In genomic region chr1:168567568-168567967, GRCh38 we compare ENCODE assay signal across 27 cellular contexts. TPM values are rescaled to one million over a fixed set of nuclear protein-coding genes. Genes with fewer than 3 reads are reported as not detected.
A peak's percentile ranks its signal among the peaks of the same experiment; 100 is the strongest.
DNase-seq lines count a peak whose midpoint lies in the region; ATAC-seq, FAIRE-seq and TF ChIP-seq lines count a peak whose summit lies in the region.
"Had no signal": no experiment of that assay in that cellular context is flagged by ENCODE, and none has a peak within 500 bp of the region (broad histone marks: within the 10 kb centered on the region; RNA-seq: fewer than 3 reads in every experiment).

No MANE protein-coding gene starts in this region.

- SMC1A ChIA-PET in GM12878 (lab: Charles Lee; ENCODE audit: uncharacterized antibody, unreplicated experiment), result interaction anchor here (0.7 to 6.0 kb wide), 8 partner anchors 8 to 128 kb away, joined by 3 to 46 read pairs (median 3); no protein-coding TSS in a partner anchor

- H3K9me3 ChIP-seq in BLaER1 treated with 17β-estradiol and CSF1 and Interleukin-3, amounts not matched to agents 10 nM and 100 nM (replicated peaks in 1 of 11), result no peaks in the 10 kb centered on the region
- H3K9me3 ChIP-seq in GM12878 (replicated peaks; ENCODE audit: control insufficient read depth, insufficient read depth, low read length), result no peaks in the 10 kb centered on the region
- H3K9me3 ChIP-seq: A549 had no signal

- TF ChIP-seq RAD21 in GM12878 (IDR thresholded peaks at IDR 0.05; ENCODE audit: insufficient read depth, low read depth, low read length), result no peak

- FAIRE-seq in GM12878 (lab: Jason Lieb, UNC), result no peak
- FAIRE-seq: A549, GM12891 had no signal

- no peak for TF ChIP-seq POLR2A in GM12878 (IDR thresholded peaks at IDR 0.05; ENCODE audit: low read depth, low read length)

- POLR2A ChIA-PET in GM12878 (lab: Charles Lee), result interaction anchor here (0.7 kb wide), 1 partner anchor 42 kb away, joined by 3 read pairs; no protein-coding TSS in a partner anchor

- intact Hi-C loops in GM12878 (cut with micrococcal nuclease; ENCODE audit: unreplicated experiment), result no loop called here

- BruUV-seq in GM12878 (replicated peaks; lab: Mats Ljungman, UMichigan), result no TSS peak

- ATAC-seq in GM12878 (no peak), HG02571 (IDR thresholded peaks at IDR 0.05; ENCODE audit: unreplicated experiment) (no peak)
- ATAC-seq: A549 had no signal

- CTCF ChIA-PET in GM12878 (lab: Yijun Ruan, JAX), result interaction anchor here (0.9 to 2.1 kb wide), 4 partner anchors 13 to 225 kb away, joined by 3 to 6 read pairs (median 4); no protein-coding TSS in a partner anchor

- no peaks in the 10 kb centered on the region for H3K79me2 ChIP-seq in GM12878 (ENCODE audit: control insufficient read depth, insufficient read depth, low read length)

- H3K9ac ChIP-seq in BLaER1 treated with 17β-estradiol and CSF1 and Interleukin-3, amounts not matched to agents 10 nM and 100 nM, result no peak overlapping the region
- H3K9ac ChIP-seq in GM12878 (ENCODE audit: control insufficient read depth, insufficient read depth, low read length), result no peak overlapping the region

- RAD21 ChIA-PET in GM12878 (lab: Charles Lee; ENCODE audit: unreplicated experiment), result interaction anchor here (1.0 to 1.2 kb wide), 2 partner anchors 10 to 15 kb away, joined by 3 to 4 read pairs; no protein-coding TSS in a partner anchor

- peak overlapping the region in 6 of 11 experiments; percentile 2 to 58 (median 40); a peak in 6 of 22 replicates for H3K4me2 ChIP-seq in BLaER1 treated with 17β-estradiol and CSF1 and Interleukin-3, amounts not matched to agents 10 nM and 100 nM
- no peak overlapping the region for H3K4me2 ChIP-seq in GM12878 (ENCODE audit: control insufficient read depth, insufficient read depth)
- H3K4me2 ChIP-seq: A549 had no signal

- DNase-seq in NCI-H82 (lab: John Stamatoyannopoulos, UW) (peak; percentile 15), NCI-H82 treated with DMSO at 0.1 percent for 48 hours (lab: John Stamatoyannopoulos, UW; ENCODE audit: unreplicated experiment) (no peak), GM12878 (ENCODE audit: low read depth, low spot score) (no peak), hypothalamus (lab: John Stamatoyannopoulos, UW) (no peak)
- DNase-seq: C1 segment of cervical spinal cord; CD4-positive, alpha-beta memory T cell; CD4-positive, CD25-positive, alpha-beta regulatory T cell; CD8-positive, alpha-beta memory T cell; COR-L47; DMS 273 treated with DMSO at 0.1 percent for 48 hours; DMS153; DMS53; DMS79; DND-41; EL; GDM1 had no signal

- H2AFZ ChIP-seq in GM12878 (ENCODE audit: control insufficient read depth, low read depth, low read length), result no peak overlapping the region

- H4K20me1 ChIP-seq in BLaER1 treated with 17β-estradiol and CSF1 and Interleukin-3, amounts not matched to agents 10 nM and 100 nM, result no peaks in the 10 kb centered on the region
- no peaks in the 10 kb centered on the region for H4K20me1 ChIP-seq in GM12878 (ENCODE audit: control insufficient read depth, insufficient read depth)

- H3K36me3 ChIP-seq in BLaER1 treated with 17β-estradiol and CSF1 and Interleukin-3, amounts not matched to agents 10 nM and 100 nM, result no peaks in the 10 kb centered on the region
- H3K36me3 ChIP-seq in GM12878 (ENCODE audit: control insufficient read depth in 2 of 2, insufficient read depth in 2 of 2, low read length in 1 of 2), result no peaks in the 10 kb centered on the region

- H3K4me1 ChIP-seq in BLaER1 treated with 17β-estradiol and CSF1 and Interleukin-3, amounts not matched to agents 10 nM and 100 nM, result peaks cover 0 to 13% (median 3%) of the 10 kb centered on the region in 10 experiments; a peak in 9 of 20 replicates
- H3K4me1 ChIP-seq in GM12878 (ENCODE audit: control insufficient read depth, insufficient read depth, low read length), result no peaks in the 10 kb centered on the region
- H3K4me1 ChIP-seq: A549 had no signal

- no peak overlapping the region for H3K4me3 ChIP-seq in BLaER1 treated with 17β-estradiol and CSF1 and Interleukin-3, amounts not matched to agents 10 nM and 100 nM
- H3K4me3 ChIP-seq in GM12878, result no peak overlapping the region
- H3K4me3 ChIP-seq: A549 had no signal

- TF ChIP-seq EP300 in GM12878 (IDR thresholded peaks at IDR 0.05; ENCODE audit: borderline replicate concordance in 1 of 2, control insufficient read depth in 1 of 2, low read depth in 2 of 2, low read length in 2 of 2), result no peak

- no peaks in the 10 kb centered on the region for H3K27me3 ChIP-seq in BLaER1 treated with 17β-estradiol and CSF1 and Interleukin-3, amounts not matched to agents 10 nM and 100 nM
- H3K27me3 ChIP-seq in GM12878 (replicated peaks in 1 of 2; ENCODE audit: control insufficient read depth in 2 of 2, insufficient read depth in 2 of 2, low read length in 1 of 2), result peaks cover 0 to 2% of the 10 kb centered on the region in 2 experiments; a peak in 1 of 4 replicates

- 53% methylated on average over 3 of the region's 3 CpGs for WGBS in GM12878 (ENCODE audit: insufficient coverage, insufficient replicate concordance, low lambda C conversion rate, missing lambda C conversion rate)

- H3K27ac ChIP-seq in BLaER1 treated with 17β-estradiol and CSF1 and Interleukin-3, amounts not matched to agents 10 nM and 100 nM, result no peak overlapping the region
- no peak overlapping the region for H3K27ac ChIP-seq in GM12878 (ENCODE audit: control insufficient read depth, insufficient read depth)
- H3K27ac ChIP-seq: 22Rv1, A549 had no signal

- in situ Hi-C loops in GM12878 (cut with MboI), result loop anchor here (5.0 kb wide), 1 partner anchor 125 kb away; no protein-coding TSS in a partner anchor

- no peak for TF ChIP-seq CTCF in GM12878 (IDR thresholded peaks at IDR 0.05 in 2 of 3, conservative IDR thresholded peaks at IDR 0.05 in 1 of 3; ENCODE audit: control insufficient read depth in 2 of 3, extremely low read depth in 1 of 3, insufficient read depth in 1 of 3, low read depth in 3 of 3, low read length in 3 of 3)

TF ChIP-seq in GM12878, 131 proteins besides CTCF, POLR2A, EP300 and RAD21 (continues in another document):
- no peak for TF ChIP-seq HDAC2 (IDR thresholded peaks at IDR 0.05)

RNA-seq across cellular contexts. Expression of gene XCL1, which starts 8.8 kb away (rescaled TPM):
- 7.6 and 11.2 TPM in 2 replicates for total RNA-seq in GM12878 (2013; cell fraction: nucleolus; rRNA removed)
- 9.5 and 10.1 TPM in 2 replicates for total RNA-seq in GM12878 (2014; rRNA removed)
- 11.8 and 12.4 TPM in 2 replicates for total RNA-seq in GM12878 (2014; rRNA removed; fragmentation: Illumina TruSeq; extraction: Trizol)
- total RNA-seq in GM12878 (2021), result 8.8 and 10.4 TPM in 2 replicates
- polyA plus RNA-seq in GM12878 (2011; ENCODE audit: low read depth), result 1.3 TPM
- 1,155 and 1,222 TPM in 2 replicates for polyA plus RNA-seq in GM12878 (2011; rRNA removed)
- polyA plus RNA-seq in GM12878 (2011; cell fraction: cytosol; rRNA removed), result 732 and 1,038 TPM in 2 replicates
- 231 and 418 TPM in 2 replicates for polyA plus RNA-seq in GM12878 (2011; cell fraction: nucleus; rRNA removed)
- polyA plus RNA-seq in GM12878 (2012), result 0.23 and 1.2 TPM in 2 replicates
- 11.1 and 13.0 TPM in 2 replicates for polyA plus RNA-seq in GM12878 (2014; fragmentation: Illumina TruSeq; extraction: Trizol)
- polyA plus RNA-seq in GM12878 (2014; fragmentation: Nextera tagmentation; extraction: Ambion mirVana), result 10 to 100 TPM; 13.7 to 17.5 TPM
- 12.1 and 12.9 TPM in 2 replicates for polyA plus RNA-seq in GM12878 (2014; rRNA removed)
- 1 to 10 TPM in 1 of 2 experiments, under 1 TPM in 1; 0.68 to 1.4 TPM for polyA plus RNA-seq in GM12878 (2016; fragmentation: Nextera tagmentation; extraction: Ambion mirVana)
- 403 and 417 TPM in 2 replicates for polyA minus RNA-seq in GM12878 (2011; rRNA and poly(A)+ RNA removed)
- polyA minus RNA-seq in GM12878 (2011; cell fraction: cytosol; rRNA and poly(A)+ RNA removed), result 188 and 226 TPM in 2 replicates
- 86.6 and 106 TPM in 2 replicates for polyA minus RNA-seq in GM12878 (2011; cell fraction: nucleus; rRNA and poly(A)+ RNA removed)
- total RNA-seq: A172; B cell; CD4-positive, CD25-positive, alpha-beta regulatory T cell; Daoy; G401 had no signal
- polyA plus RNA-seq: A549; BJ; CD14-positive monocyte; CD4-positive, CD25-positive, alpha-beta regulatory T cell had no signal

RNA-seq across cellular contexts. Expression of gene XCL2, which starts 23.8 kb away (rescaled TPM):
- total RNA-seq in GM12878 (2013; cell fraction: nucleolus; rRNA removed), result 3.9 and 4.0 TPM in 2 replicates
- total RNA-seq in GM12878 (2014; rRNA removed) (5.3 and 6.7 TPM in 2 replicates), GM12878 (2014; rRNA removed; fragmentation: Illumina TruSeq; extraction: Trizol) (4.5 and 5.3 TPM in 2 replicates), GM12878 (2021) (2.1 and 2.4 TPM in 2 replicates)
- polyA plus RNA-seq in GM12878 (2011; ENCODE audit: low read depth), result 1.6 TPM
- polyA plus RNA-seq in GM12878 (2011; rRNA removed) (204 and 299 TPM in 2 replicates), GM12878 (2014; fragmentation: Illumina TruSeq; extraction: Trizol) (5.2 and 6.3 TPM in 2 replicates), GM12878 (2014; fragmentation: Nextera tagmentation; extraction: Ambion mirVana) (1 to 10 TPM; 3.5 to 5.0 TPM), GM12878 (2014; rRNA removed) (4.5 and 4.9 TPM in 2 replicates), GM12878 (2016; fragmentation: Nextera tagmentation; extraction: Ambion mirVana) (1 to 10 TPM in 1 of 2 experiments, under 1 TPM in 1; 0.50 to 1.2 TPM)
- polyA plus RNA-seq in GM12878 (2011; cell fraction: cytosol; rRNA removed), result 523 and 1,399 TPM in 2 replicates
- polyA plus RNA-seq in GM12878 (2011; cell fraction: nucleus; rRNA removed), result 82.3 and 200 TPM in 2 replicates
- polyA plus RNA-seq in GM12878 (2012), result 0.35 and 0.56 TPM in 2 replicates
- polyA minus RNA-seq in GM12878 (2011; rRNA and poly(A)+ RNA removed), result 102 and 163 TPM in 2 replicates
- polyA minus RNA-seq in GM12878 (2011; cell fraction: cytosol; rRNA and poly(A)+ RNA removed), result 21.6 and 27.4 TPM in 2 replicates
- polyA minus RNA-seq in GM12878 (2011; cell fraction: nucleus; rRNA and poly(A)+ RNA removed), result 16.4 and 20.8 TPM in 2 replicates
- total RNA-seq: A172; B cell; CD4-positive, alpha-beta memory T cell; CD4-positive, CD25-positive, alpha-beta regulatory T cell; Daoy; G401 had no signal
- polyA plus RNA-seq: A549, BJ had no signal
